Comparison of ENCODE assay signal across 1 cellular context in the genomic region with DNA sequence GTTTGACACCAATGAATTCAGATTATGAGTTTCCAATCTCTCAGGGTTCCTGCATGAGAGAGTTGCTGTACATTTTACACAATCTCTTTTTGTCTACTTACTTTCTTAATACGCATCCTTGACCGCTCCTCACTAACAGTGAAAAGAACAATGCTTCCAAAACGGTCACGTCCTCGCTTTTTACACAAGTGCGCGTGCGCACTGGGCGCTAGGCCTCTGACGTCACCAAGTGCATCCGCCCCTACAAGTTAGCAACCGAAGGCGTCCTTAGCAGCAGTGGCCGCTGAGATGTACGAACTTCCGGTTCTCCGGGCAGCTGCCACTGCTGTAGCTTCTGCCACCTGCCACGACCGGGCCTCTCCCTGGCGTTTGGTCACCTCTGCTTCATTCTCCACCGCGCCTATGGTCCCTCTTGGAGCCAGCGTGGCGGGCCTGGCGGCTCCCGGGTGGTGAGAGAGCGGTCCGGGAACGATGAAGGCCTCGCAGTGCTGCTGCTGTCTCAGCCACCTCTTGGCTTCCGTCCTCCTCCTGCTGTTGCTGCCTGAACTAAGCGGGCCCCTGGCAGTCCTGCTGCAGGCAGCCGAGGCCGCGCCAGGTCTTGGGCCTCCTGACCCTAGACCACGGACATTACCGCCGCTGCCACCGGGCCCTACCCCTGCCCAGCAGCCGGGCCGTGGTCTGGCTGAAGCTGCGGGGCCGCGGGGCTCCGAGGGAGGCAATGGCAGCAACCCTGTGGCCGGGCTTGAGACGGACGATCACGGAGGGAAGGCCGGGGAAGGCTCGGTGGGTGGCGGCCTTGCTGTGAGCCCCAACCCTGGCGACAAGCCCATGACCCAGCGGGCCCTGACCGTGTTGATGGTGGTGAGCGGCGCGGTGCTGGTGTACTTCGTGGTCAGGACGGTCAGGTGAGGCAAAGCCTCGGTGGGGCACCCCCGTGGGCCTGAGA.
TF ChIP-seq lines count a peak whose summit lies in the region.

FAM174A (plus strand) TSS at position 315 of the 946 bp plus-strand sequence; CDS start at position 472, 157 bp downstream.

TF ChIP-seq in HepG2, 621 proteins besides CTCF, POLR2A, EP300 and RAD21 (continued from another document and continues in another):
- TF ChIP-seq ZBTB40 (IDR thresholded peaks at IDR 0.05): no peak; the same call in 1 of the 2 replicates
- peak; percentile 69 for TF ChIP-seq ZBTB40 (CRISPR knock-in tag; IDR thresholded peaks at IDR 0.05)
- TF ChIP-seq AGO1 (IDR thresholded peaks at IDR 0.05; ENCODE audit: low read depth, low read length, poor library complexity, severe bottlenecking): no peak
- TF ChIP-seq ELF3 (CRISPR knock-in tag; IDR thresholded peaks at IDR 0.05): peak; percentile 45
- no peak; the same call in 1 of the 2 replicates for TF ChIP-seq STAT6 (CRISPR knock-in tag; IDR thresholded peaks at IDR 0.05; ENCODE audit: borderline replicate concordance)
- TF ChIP-seq KDM5A (IDR thresholded peaks at IDR 0.05; ENCODE audit: borderline replicate concordance, low read length): no peak; the same call in 1 of the 2 replicates
- TF ChIP-seq, protein P1, sequence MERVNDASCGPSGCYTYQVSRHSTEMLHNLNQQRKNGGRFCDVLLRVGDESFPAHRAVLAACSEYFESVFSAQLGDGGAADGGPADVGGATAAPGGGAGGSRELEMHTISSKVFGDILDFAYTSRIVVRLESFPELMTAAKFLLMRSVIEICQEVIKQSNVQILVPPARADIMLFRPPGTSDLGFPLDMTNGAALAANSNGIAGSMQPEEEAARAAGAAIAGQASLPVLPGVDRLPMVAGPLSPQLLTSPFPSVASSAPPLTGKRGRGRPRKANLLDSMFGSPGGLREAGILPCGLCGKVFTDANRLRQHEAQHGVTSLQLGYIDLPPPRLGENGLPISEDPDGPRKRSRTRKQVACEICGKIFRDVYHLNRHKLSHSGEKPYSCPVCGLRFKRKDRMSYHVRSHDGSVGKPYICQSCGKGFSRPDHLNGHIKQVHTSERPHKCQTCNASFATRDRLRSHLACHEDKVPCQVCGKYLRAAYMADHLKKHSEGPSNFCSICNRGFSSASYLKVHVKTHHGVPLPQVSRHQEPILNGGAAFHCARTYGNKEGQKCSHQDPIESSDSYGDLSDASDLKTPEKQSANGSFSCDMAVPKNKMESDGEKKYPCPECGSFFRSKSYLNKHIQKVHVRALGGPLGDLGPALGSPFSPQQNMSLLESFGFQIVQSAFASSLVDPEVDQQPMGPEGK (CRISPR knock-in tag; IDR thresholded peaks at IDR 0.05): 0 out of 2 replicates have a peak, but pooled peaks have one; percentile 28
- TF ChIP-seq NONO (IDR thresholded peaks at IDR 0.05): no peak
- TF ChIP-seq NONO (CRISPR knock-in tag; conservative IDR thresholded peaks at IDR 0.05): peak; percentile 71
- 0 out of 2 replicates have a peak, but pooled peaks have one; percentile 64 for TF ChIP-seq RFXAP (CRISPR knock-in tag; IDR thresholded peaks at IDR 0.05; ENCODE audit: borderline replicate concordance)
- TF ChIP-seq ZNF354B (CRISPR knock-in tag; IDR thresholded peaks at IDR 0.05): 0 out of 2 replicates have a peak, but pooled peaks have one; percentile 14
- peak; percentile 53 for TF ChIP-seq DBP (CRISPR knock-in tag; IDR thresholded peaks at IDR 0.05; ENCODE audit: not compliant biosample characterization)
- peak; percentile 81; the same call in 1 of the 2 replicates for TF ChIP-seq ZNF430 (CRISPR knock-in tag; IDR thresholded peaks at IDR 0.05)
- no peak for TF ChIP-seq ZNF335 (CRISPR knock-in tag; IDR thresholded peaks at IDR 0.05)
- TF ChIP-seq TARDBP (CRISPR knock-in tag; IDR thresholded peaks at IDR 0.05): peak; percentile 52; the same call in 1 of the 2 replicates
- peak; percentile 85 for TF ChIP-seq ZNF556 (CRISPR knock-in tag; IDR thresholded peaks at IDR 0.05; ENCODE audit: borderline replicate concordance)
- TF ChIP-seq, protein P2, sequence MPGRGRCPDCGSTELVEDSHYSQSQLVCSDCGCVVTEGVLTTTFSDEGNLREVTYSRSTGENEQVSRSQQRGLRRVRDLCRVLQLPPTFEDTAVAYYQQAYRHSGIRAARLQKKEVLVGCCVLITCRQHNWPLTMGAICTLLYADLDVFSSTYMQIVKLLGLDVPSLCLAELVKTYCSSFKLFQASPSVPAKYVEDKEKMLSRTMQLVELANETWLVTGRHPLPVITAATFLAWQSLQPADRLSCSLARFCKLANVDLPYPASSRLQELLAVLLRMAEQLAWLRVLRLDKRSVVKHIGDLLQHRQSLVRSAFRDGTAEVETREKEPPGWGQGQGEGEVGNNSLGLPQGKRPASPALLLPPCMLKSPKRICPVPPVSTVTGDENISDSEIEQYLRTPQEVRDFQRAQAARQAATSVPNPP (CRISPR knock-in tag; IDR thresholded peaks at IDR 0.05): peak; percentile 80; the same call in 1 of the 2 replicates
- peak; percentile 25; the same call in 1 of the 2 replicates for TF ChIP-seq NCOA2 (CRISPR knock-in tag; IDR thresholded peaks at IDR 0.05)
- TF ChIP-seq, protein P3, sequence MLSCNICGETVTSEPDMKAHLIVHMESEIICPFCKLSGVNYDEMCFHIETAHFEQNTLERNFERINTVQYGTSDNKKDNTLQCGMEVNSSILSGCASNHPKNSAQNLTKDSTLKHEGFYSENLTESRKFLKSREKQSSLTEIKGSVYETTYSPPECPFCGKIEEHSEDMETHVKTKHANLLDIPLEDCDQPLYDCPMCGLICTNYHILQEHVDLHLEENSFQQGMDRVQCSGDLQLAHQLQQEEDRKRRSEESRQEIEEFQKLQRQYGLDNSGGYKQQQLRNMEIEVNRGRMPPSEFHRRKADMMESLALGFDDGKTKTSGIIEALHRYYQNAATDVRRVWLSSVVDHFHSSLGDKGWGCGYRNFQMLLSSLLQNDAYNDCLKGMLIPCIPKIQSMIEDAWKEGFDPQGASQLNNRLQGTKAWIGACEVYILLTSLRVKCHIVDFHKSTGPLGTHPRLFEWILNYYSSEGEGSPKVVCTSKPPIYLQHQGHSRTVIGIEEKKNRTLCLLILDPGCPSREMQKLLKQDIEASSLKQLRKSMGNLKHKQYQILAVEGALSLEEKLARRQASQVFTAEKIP (CRISPR knock-in tag; IDR thresholded peaks at IDR 0.05; ENCODE audit: borderline replicate concordance): no peak
- no peak for TF ChIP-seq U2AF1 (optimal IDR thresholded peaks at IDR 0.05; ENCODE audit: low read depth, low read length)
- TF ChIP-seq SATB2 (CRISPR knock-in tag; IDR thresholded peaks at IDR 0.05): 0 out of 2 replicates have a peak, but pooled peaks have one; percentile 44
- TF ChIP-seq NKX3-1 (CRISPR knock-in tag; IDR thresholded peaks at IDR 0.05): peak; percentile 53; the same call in 1 of the 2 replicates
- TF ChIP-seq ZFP90 (CRISPR knock-in tag; IDR thresholded peaks at IDR 0.05; ENCODE audit: borderline replicate concordance): peak; percentile 93; the same call in 1 of the 2 replicates
- peak; percentile 48; the same call in 1 of the 2 replicates for TF ChIP-seq MEIS2 (CRISPR knock-in tag; IDR thresholded peaks at IDR 0.05)
- TF ChIP-seq ZNF607 (CRISPR knock-in tag; IDR thresholded peaks at IDR 0.05; ENCODE audit: borderline replicate concordance): peak; percentile 68; the same call in 1 of the 2 replicates
